In genomic region chr12:51814311-51815088, GRCh38 we compare ENCODE assay signal across 8 cellular contexts. TPM values are rescaled to one million over a fixed set of nuclear protein-coding genes. Genes with fewer than 3 reads are reported as not detected.
A peak's percentile ranks its signal among the peaks of the same experiment; 100 is the strongest.
DNase-seq lines count a peak whose midpoint lies in the region; ATAC-seq and TF ChIP-seq lines count a peak whose summit lies in the region.

No MANE protein-coding gene starts in this region.

- TF ChIP-seq CTCF in WERI-Rb-1 (IDR thresholded peaks at IDR 0.05; ENCODE audit: low read depth, low read length), result peak; percentile 96
- peak in 1 of 3 donors; percentile 83 for TF ChIP-seq CTCF in breast epithelium (IDR thresholded peaks at IDR 0.05)

- H3K27me3 ChIP-seq in WERI-Rb-1 (ENCODE audit: insufficient read depth, low read depth, severe bottlenecking) (no peaks in the 10 kb centered on the region), breast epithelium (no peaks in the 10 kb centered on the region)

- ATAC-seq in HG03521 (IDR thresholded peaks at IDR 0.05; ENCODE audit: unreplicated experiment), result no peak

- no peaks in the 10 kb centered on the region for H3K9me3 ChIP-seq in WERI-Rb-1 (ENCODE audit: severe bottlenecking)
- H3K9me3 ChIP-seq in breast epithelium, result no peaks in the 10 kb centered on the region
- H3K9me3 ChIP-seq in iPS-18c (ENCODE audit: control insufficient read depth, insufficient read depth, low read length), result no peaks in the 10 kb centered on the region

- H3K4me3 ChIP-seq in WERI-Rb-1 (ENCODE audit: low read depth, low read length) (peak overlapping the region; percentile 25), breast epithelium (peak overlapping the region; percentile 61 to 95 (median 65)), iPS-18c (ENCODE audit: insufficient read depth, low read depth, low read length) (peak overlapping the region; percentile 56), skeletal muscle cell (ENCODE audit: low read depth, low read length) (peak overlapping the region; percentile 51)

- TF ChIP-seq POLR2A in breast epithelium (IDR thresholded peaks at IDR 0.05), result no peak

- H3K4me1 ChIP-seq in breast epithelium, result peaks cover 0 to 4% of the 10 kb centered on the region in 2 donors

- H3K36me3 ChIP-seq in WERI-Rb-1, result no peaks in the 10 kb centered on the region
- no peaks in the 10 kb centered on the region for H3K36me3 ChIP-seq in breast epithelium

- DNase-seq in COLO668 (lab: John Stamatoyannopoulos, UW; ENCODE audit: unreplicated experiment) (peak; percentile 79), KBM-7 (peak; percentile 31), WERI-Rb-1 (peak; percentile 78), breast epithelium (ENCODE audit: low spot score in 2 of 2) (peak in 1 of 2 donors; percentile 69), skeletal muscle cell (ENCODE audit: low read depth) (no peak), COLO829 (ENCODE audit: low spot score) (no peak)

- intact Hi-C loops in breast epithelium (cut with DNase I; ENCODE audit: low total_unique reads), result no loop called here

- H3K27ac ChIP-seq in WERI-Rb-1, result peak overlapping the region; percentile 44
- H3K27ac ChIP-seq in breast epithelium, result peak overlapping the region; percentile 85 to 95

- in situ Hi-C loops in KBM-7 (cut with MboI; ENCODE audit: low pct_unique_long_range_greater_than_20kb, low sequenced_read_pairs), result no loop called here

RNA-seq across cellular contexts. Expression of gene FIGNL2, which starts 34.0 kb away (rescaled TPM):
- 1 to 10 TPM in 1 of 3 donors, under 1 TPM in 2; 0.16 to 1.3 (median 0.29) TPM for total RNA-seq in breast epithelium

Comparison
In these comparisons a context has a peak if more than half of its experiments do, and no peak if none do; other contexts are left out.
1. DNase-seq: peak in COLO668 (single experiment), KBM-7 (single experiment) and WERI-Rb-1 (single experiment); none in skeletal muscle cell (single experiment) and COLO829 (single experiment).
2. Peak in every context shown above with its lines, with median percentiles within 50 percentile points of each other: H3K4me3 ChIP-seq.